ENCODE assay signal across 12 cellular contexts in genomic region chr11:63639195-63639832, GRCh38. TPM values are rescaled to one million over a fixed set of nuclear protein-coding genes. Genes with fewer than 3 reads are reported as not detected.
DNase-seq lines count a peak whose midpoint lies in the region; ATAC-seq and TF ChIP-seq lines count a peak whose summit lies in the region.
"Had no signal": no experiment of that assay in that cellular context is flagged by ENCODE, and none has a peak within 500 bp of the region (broad histone marks: within the 10 kb centered on the region; RNA-seq: fewer than 3 reads in every experiment).

No MANE protein-coding gene starts in this region.

- H3K4me3 Mint-ChIP-seq in stimulated activated memory B cell treated with anti-CD40 and anti-IgM and Interleukin-4, amounts not matched to agents 10 μg/mL and 1 μg/mL and 100 μg/mL, for 72 hours = no peak overlapping the region
- H3K4me3 Mint-ChIP-seq: naive thymus-derived CD8-positive, alpha-beta T cell had no signal

- intact Hi-C loops in PC-3 (cut with micrococcal nuclease) = loop anchor here (1.0 to 10.0 kb wide), 3 partner anchors 31 to 515 kb away; partner anchors contain the start of gene ATL3

- H3K36me3 ChIP-seq in PC-3 (ENCODE audit: low read depth, low read length) = peaks cover 57% of the 10 kb centered on the region
- H3K36me3 ChIP-seq in fibroblast of lung (ENCODE audit: control insufficient read depth, insufficient read depth, low read length) = peaks cover 5% of the 10 kb centered on the region
- H3K36me3 ChIP-seq in smooth muscle cell (ENCODE audit: low read depth) = peaks cover 13% of the 10 kb centered on the region
- H3K36me3 ChIP-seq: BE2C had no signal

- H3K36me3 Mint-ChIP-seq in stimulated activated memory B cell treated with anti-CD40 and anti-IgM and Interleukin-4, amounts not matched to agents 10 μg/mL and 1 μg/mL and 100 μg/mL, for 72 hours = peaks cover 42% of the 10 kb centered on the region

- no TSS peak for BruUV-seq in PC-3 (replicated peaks; lab: Mats Ljungman, UMichigan)

- no peaks in the 10 kb centered on the region for H3K4me1 Mint-ChIP-seq in stimulated activated memory B cell treated with anti-CD40 and anti-IgM and Interleukin-4, amounts not matched to agents 10 μg/mL and 1 μg/mL and 100 μg/mL, for 72 hours

- no peaks in the 10 kb centered on the region for H3K9me3 Mint-ChIP-seq in stimulated activated memory B cell treated with anti-CD40 and anti-IgM and Interleukin-4, amounts not matched to agents 10 μg/mL and 1 μg/mL and 100 μg/mL, for 72 hours
- H3K9me3 Mint-ChIP-seq: naive thymus-derived CD8-positive, alpha-beta T cell had no signal

- H3K27me3 Mint-ChIP-seq in stimulated activated memory B cell treated with anti-CD40 and anti-IgM and Interleukin-4, amounts not matched to agents 10 μg/mL and 1 μg/mL and 100 μg/mL, for 72 hours = no peaks in the 10 kb centered on the region
- H3K27me3 Mint-ChIP-seq: naive thymus-derived CD8-positive, alpha-beta T cell had no signal

- no peaks in the 10 kb centered on the region for H3F3A ChIP-seq in PC-3 (ENCODE audit: low read length, unreplicated experiment)
- H3F3A ChIP-seq in smooth muscle cell (ENCODE audit: low read depth) = peaks cover 4% of the 10 kb centered on the region

- no peaks in the 10 kb centered on the region for H3K79me2 ChIP-seq in PC-3 (ENCODE audit: low read length)
- no peaks in the 10 kb centered on the region for H3K79me2 ChIP-seq in fibroblast of lung (ENCODE audit: control insufficient read depth, insufficient read depth, low read length)
- H3K79me2 ChIP-seq in smooth muscle cell (ENCODE audit: low read depth) = no peaks in the 10 kb centered on the region

- no peaks in the 10 kb centered on the region for H4K20me1 ChIP-seq in PC-3 (ENCODE audit: low read length)
- peaks cover 2% of the 10 kb centered on the region for H4K20me1 ChIP-seq in fibroblast of lung (ENCODE audit: control insufficient read depth, extremely low read depth, insufficient read depth, low read length)
- H4K20me1 ChIP-seq in smooth muscle cell (ENCODE audit: low read depth) = peaks cover 4% of the 10 kb centered on the region

- no peak overlapping the region for H3K27ac Mint-ChIP-seq in stimulated activated memory B cell treated with anti-CD40 and anti-IgM and Interleukin-4, amounts not matched to agents 10 μg/mL and 1 μg/mL and 100 μg/mL, for 72 hours

- TF ChIP-seq CTCF in PC-3 (conservative IDR thresholded peaks at IDR 0.05; ENCODE audit: low read depth, low read length) = peak; percentile 73
- TF ChIP-seq CTCF in fibroblast of lung (conservative IDR thresholded peaks at IDR 0.05 in 1 of 2, IDR thresholded peaks at IDR 0.05 in 1 of 2; ENCODE audit: low read depth in 1 of 2, low read length in 2 of 2) = no peak
- TF ChIP-seq CTCF in smooth muscle cell (IDR thresholded peaks at IDR 0.05; ENCODE audit: borderline replicate concordance, insufficient read depth, poor library complexity, severe bottlenecking) = peak; percentile 51

- peak; percentile 4 for DNase-seq in NCI-H2171 treated with DMSO at 0.1 percent for 48 hours (lab: John Stamatoyannopoulos, UW)
- no peak for DNase-seq in NCI-H2171 (lab: John Stamatoyannopoulos, UW)
- peak; percentile 64 for DNase-seq in PC-3
- DNase-seq in fibroblast of lung (ENCODE audit: low read depth in 2 of 2) = peak; percentile 15 to 58
- DNase-seq in smooth muscle cell (lab: John Stamatoyannopoulos, UW; ENCODE audit: unreplicated experiment) = no peak
- DNase-seq in cortex of kidney (lab: John Stamatoyannopoulos, UW) = no peak
- DNase-seq: activated T-cell treated with anti-CD3 and anti-CD28 coated beads, Interleukin-2, amount 50 U/mL, for 48 hours; BE2C had no signal

- H3K4me2 ChIP-seq in PC-3 (ENCODE audit: low read length) = no peak overlapping the region
- no peak overlapping the region for H3K4me2 ChIP-seq in fibroblast of lung (ENCODE audit: extremely low read depth, insufficient read depth, low read length)
- no peak overlapping the region for H3K4me2 ChIP-seq in smooth muscle cell

- POLR2A ChIA-PET in PC-3 (lab: Charles Lee; ENCODE audit: unreplicated experiment) = no interaction called here

- ATAC-seq in PC-3 (no peak), HG02571 (IDR thresholded peaks at IDR 0.05; ENCODE audit: unreplicated experiment) (no peak)
- no peak for ATAC-seq in stimulated activated memory B cell treated with anti-CD40 and anti-IgM and Interleukin-4, amounts not matched to agents 10 μg/mL and 1 μg/mL and 100 μg/mL, for 72 hours
- ATAC-seq: naive thymus-derived CD8-positive, alpha-beta T cell had no signal

- 85% methylated on average over 4 of the region's 4 CpGs for WGBS in smooth muscle cell (ENCODE audit: low lambda C conversion rate)

- H2AFZ ChIP-seq in PC-3 (ENCODE audit: low read length) = no peak overlapping the region
- no peak overlapping the region for H2AFZ ChIP-seq in fibroblast of lung (ENCODE audit: low read length)
- no peak overlapping the region for H2AFZ ChIP-seq in smooth muscle cell (ENCODE audit: low read depth)

- H3K27me3 ChIP-seq in PC-3 (ENCODE audit: low read length) (no peaks in the 10 kb centered on the region), fibroblast of lung (ENCODE audit: control insufficient read depth, insufficient read depth, low read length) (no peaks in the 10 kb centered on the region), smooth muscle cell (ENCODE audit: low read depth) (no peaks in the 10 kb centered on the region)
- H3K27me3 ChIP-seq: BE2C had no signal

- H3K9ac ChIP-seq in PC-3 (ENCODE audit: low read length) (no peak overlapping the region), fibroblast of lung (ENCODE audit: insufficient read depth, low read length) (no peak overlapping the region), smooth muscle cell (ENCODE audit: low read depth) (no peak overlapping the region)

- CTCF ChIA-PET in PC-3 (lab: Charles Lee) = interaction anchor here (0.5 to 1.9 kb wide), 4 partner anchors 16 to 103 kb away, joined by 3 to 26 read pairs (median 3); partner anchors contain the start of gene PLAAT4

- H3K9me3 ChIP-seq in PC-3 (ENCODE audit: low read length) = no peaks in the 10 kb centered on the region
- H3K9me3 ChIP-seq in fibroblast of lung (ENCODE audit: control insufficient read depth, insufficient read depth, low read depth, low read length) = no peaks in the 10 kb centered on the region
- H3K9me3 ChIP-seq in smooth muscle cell (replicated peaks; ENCODE audit: low read depth) = no peaks in the 10 kb centered on the region
- H3K9me3 ChIP-seq: BE2C had no signal

- H3K4me1 ChIP-seq in PC-3 (ENCODE audit: insufficient read depth, low read length) (no peaks in the 10 kb centered on the region), fibroblast of lung (ENCODE audit: control insufficient read depth, extremely low read depth, insufficient read depth, low read length) (no peaks in the 10 kb centered on the region), smooth muscle cell (ENCODE audit: low read depth) (no peaks in the 10 kb centered on the region)
- H3K4me1 ChIP-seq: BE2C had no signal

- no peaks in the 10 kb centered on the region for H3K9me2 ChIP-seq in PC-3 (replicated peaks; ENCODE audit: low read length)

- H3K4me3 ChIP-seq in PC-3 (ENCODE audit: low read length) (no peak overlapping the region), fibroblast of lung (replicated peaks in 1 of 4; ENCODE audit: control extremely low read depth in 1 of 4, insufficient read depth in 1 of 4, low read depth in 3 of 4, low read length in 4 of 4) (no peak overlapping the region), smooth muscle cell (no peak overlapping the region)

- H3K27ac ChIP-seq in PC-3 (ENCODE audit: low read length) = no peak overlapping the region
- H3K27ac ChIP-seq in fibroblast of lung (ENCODE audit: insufficient read depth, low read length) = no peak overlapping the region
- H3K27ac ChIP-seq in smooth muscle cell (ENCODE audit: low read depth) = no peak overlapping the region
- H3K27ac ChIP-seq: HL-60 had no signal

RNA-seq across cellular contexts. Expression of gene PLAAT3, which starts 25.1 kb away (rescaled TPM):
- total RNA-seq in PC-3 (2014; rRNA removed) = 57.8 and 69.0 TPM in 2 replicates
- 32.1 and 45.4 TPM in 2 replicates for total RNA-seq in fibroblast of lung
- 11.4 and 40.9 TPM in 2 replicates for polyA plus RNA-seq in fibroblast of lung
- polyA plus RNA-seq in fibroblast of lung (2012) = 10.8 and 35.5 TPM in 2 replicates
- polyA minus RNA-seq in fibroblast of lung (ENCODE audit: low replicate concordance) = 17.5 and 32.9 TPM in 2 replicates
- 2.5 and 5.2 TPM in 2 replicates for total RNA-seq in smooth muscle cell
- polyA plus RNA-seq in smooth muscle cell = 0.90 and 5.0 TPM in 2 replicates

RNA-seq across cellular contexts. Expression of gene ATL3, which starts 31.9 kb away (rescaled TPM):
- 47.2 and 51.0 TPM in 2 replicates for total RNA-seq in PC-3 (2014; rRNA removed)
- 120 and 147 TPM in 2 replicates for total RNA-seq in fibroblast of lung
- 89.5 and 111 TPM in 2 replicates for polyA plus RNA-seq in fibroblast of lung
- 42.3 and 43.9 TPM in 2 replicates for polyA plus RNA-seq in fibroblast of lung (2012)
- polyA minus RNA-seq in fibroblast of lung (ENCODE audit: low replicate concordance) = 46.6 and 65.0 TPM in 2 replicates
- total RNA-seq in smooth muscle cell = 32.5 and 37.5 TPM in 2 replicates
- polyA plus RNA-seq in smooth muscle cell = 13.0 and 14.9 TPM in 2 replicates

RNA-seq across cellular contexts. Expression of gene RTN3, which starts 42.0 kb away (rescaled TPM):
- total RNA-seq in PC-3 (2014; rRNA removed) (100 and 133 TPM in 2 replicates), fibroblast of lung (67.8 and 93.3 TPM in 2 replicates), smooth muscle cell (59.5 and 64.9 TPM in 2 replicates)
- polyA plus RNA-seq in fibroblast of lung (158 and 167 TPM in 2 replicates), smooth muscle cell (43.5 and 50.9 TPM in 2 replicates)
- 120 and 126 TPM in 2 replicates for polyA plus RNA-seq in fibroblast of lung (2012)
- polyA minus RNA-seq in fibroblast of lung (ENCODE audit: low replicate concordance) = 69.8 and 75.1 TPM in 2 replicates

Comparison
In these comparisons a context has a peak if more than half of its experiments do, and no peak if none do; other contexts are left out.
1. DNase-seq: peak in NCI-H2171 treated with DMSO at 0.1 percent for 48 hours (single experiment), PC-3 (single experiment) and fibroblast of lung (2 of 2); none in NCI-H2171 (single experiment), smooth muscle cell (single experiment) and cortex of kidney (single experiment).
2. CTCF ChIP-seq: peak in PC-3 (single experiment) and smooth muscle cell (single experiment); none in fibroblast of lung (0 of 2).